Comparison of ENCODE assay signal across 21 cellular contexts in genomic region chr7:84183741-84184140, GRCh38. TPM values are rescaled to one million over a fixed set of nuclear protein-coding genes. Genes with fewer than 3 reads are reported as not detected.
DNase-seq lines count a peak whose midpoint lies in the region; ATAC-seq, FAIRE-seq and TF ChIP-seq lines count a peak whose summit lies in the region.
"Had no signal": no experiment of that assay in that cellular context is flagged by ENCODE, and none has a peak within 500 bp of the region (broad histone marks: within the 10 kb centered on the region; RNA-seq: fewer than 3 reads in every experiment).

No MANE protein-coding gene starts in this region.

- H4K20me1 ChIP-seq in GM23248 (ENCODE audit: insufficient read depth): no peaks in the 10 kb centered on the region

- FAIRE-seq in D721Med (lab: Jason Lieb, UNC): peak; percentile 68
- FAIRE-seq: A204.1, GM12892, GM18507, H1, HepG2 had no signal

- H3K9ac ChIP-seq in GM23248: no peak overlapping the region

- no peak overlapping the region for H3K4me3 Mint-ChIP-seq in stimulated activated naive CD8-positive, alpha-beta T cell treated with anti-CD3 and anti-CD28 coated beads, Interleukin-15, amount 100 ng/mL, for 72 hours
- H3K4me3 Mint-ChIP-seq: CD4-positive, CD25-positive, alpha-beta regulatory T cell; CD8-positive, alpha-beta memory T cell; H9 had no signal

- TF ChIP-seq CTCF in D721Med (IDR thresholded peaks at IDR 0.05; ENCODE audit: insufficient read depth, missing control alignments) (no peak), mucosa of descending colon (IDR thresholded peaks at IDR 0.05) (no peak)

- no peaks in the 10 kb centered on the region for H3K9me3 Mint-ChIP-seq in stimulated activated naive CD8-positive, alpha-beta T cell treated with anti-CD3 and anti-CD28 coated beads, Interleukin-15, amount 100 ng/mL, for 72 hours
- H3K9me3 Mint-ChIP-seq: H9 had no signal

- H3K9me2 ChIP-seq in GM23248 (ENCODE audit: insufficient read depth): no peaks in the 10 kb centered on the region

- no peak overlapping the region for H3K27ac ChIP-seq in GM23248

- no peak for DNase-seq in D721Med (ENCODE audit: insufficient read length, low spot score)
- no peak for DNase-seq in GM23248
- DNase-seq in SK-MEL-5 (ENCODE audit: low read depth, low spot score): peak; percentile 83
- DNase-seq in foreskin melanocyte: peak; percentile 75
- DNase-seq in mucosa of descending colon: no peak
- DNase-seq in stimulated activated naive CD8-positive, alpha-beta T cell treated with anti-CD3 and anti-CD28 coated beads, Interleukin-15, amount 100 ng/mL, for 72 hours: no peak
- DNase-seq: ACHN; BE2C; C1 segment of cervical spinal cord; Caco-2; CD4-positive, CD25-positive, alpha-beta regulatory T cell; CD8-positive, alpha-beta memory T cell; DMS79 treated with DMSO at 0.1 percent for 48 hours; H9; KG1 had no signal

- peak overlapping the region; percentile 4 for H3K4me2 ChIP-seq in GM23248 (ENCODE audit: unreplicated experiment)

- in situ Hi-C loops in GM23248 (cut with MboI) (no loop called here), SK-MEL-5 (cut with HindIII; ENCODE audit: low pct_unique_long_range_greater_than_20kb, low sequenced_read_pairs) (no loop called here)

- H3K27ac Mint-ChIP-seq in stimulated activated naive CD8-positive, alpha-beta T cell treated with anti-CD3 and anti-CD28 coated beads, Interleukin-15, amount 100 ng/mL, for 72 hours: no peak overlapping the region
- H3K27ac Mint-ChIP-seq: CD4-positive, CD25-positive, alpha-beta regulatory T cell; CD8-positive, alpha-beta memory T cell had no signal

- peaks cover 25% of the 10 kb centered on the region for H3F3A ChIP-seq in GM23248 (ENCODE audit: insufficient read depth)

- H3K27me3 Mint-ChIP-seq in stimulated activated naive CD8-positive, alpha-beta T cell treated with anti-CD3 and anti-CD28 coated beads, Interleukin-15, amount 100 ng/mL, for 72 hours: no peaks in the 10 kb centered on the region
- H3K27me3 Mint-ChIP-seq: CD4-positive, CD25-positive, alpha-beta regulatory T cell; CD8-positive, alpha-beta memory T cell had no signal

- peaks cover 56% of the 10 kb centered on the region for H3K79me2 ChIP-seq in GM23248 (ENCODE audit: insufficient read depth)

- intact Hi-C loops in mucosa of descending colon (cut with DNase I, micrococcal nuclease): no loop called here

- peaks cover 18% of the 10 kb centered on the region for H3K4me1 Mint-ChIP-seq in stimulated activated naive CD8-positive, alpha-beta T cell treated with anti-CD3 and anti-CD28 coated beads, Interleukin-15, amount 100 ng/mL, for 72 hours
- H3K4me1 Mint-ChIP-seq: CD8-positive, alpha-beta memory T cell had no signal

- peak overlapping the region; percentile 51 for H2AFZ ChIP-seq in GM23248

- ATAC-seq in HG03175 (IDR thresholded peaks at IDR 0.05; ENCODE audit: unreplicated experiment) (no peak), mucosa of descending colon (no peak)
- no peak for ATAC-seq in stimulated activated naive CD8-positive, alpha-beta T cell treated with anti-CD3 and anti-CD28 coated beads, Interleukin-15, amount 100 ng/mL, for 72 hours
- ATAC-seq: HepG2 had no signal

- H3K36me3 ChIP-seq in GM23248 (ENCODE audit: low read depth): no peaks in the 10 kb centered on the region
- no peaks in the 10 kb centered on the region for H3K36me3 ChIP-seq in mucosa of descending colon (ENCODE audit: low read depth)
- H3K36me3 ChIP-seq: BE2C had no signal

- H3K9me3 ChIP-seq in GM23248 (ENCODE audit: low read depth): no peaks in the 10 kb centered on the region
- H3K9me3 ChIP-seq in mucosa of descending colon: no peaks in the 10 kb centered on the region
- H3K9me3 ChIP-seq: BE2C, Caco-2 had no signal

- H3K27me3 ChIP-seq in GM23248 (replicated peaks; ENCODE audit: insufficient read depth): no peaks in the 10 kb centered on the region
- H3K27me3 ChIP-seq: BE2C had no signal

- WGBS in GM23248 (ENCODE audit: low coverage in 1 of 2, low lambda C conversion rate in 2 of 2, missing lambda C conversion rate in 2 of 2), 2 experiments: 97 to 100% methylated on average over 1 of the region's 1 CpG

- H3K4me3 ChIP-seq in GM23248 (no peak overlapping the region), mucosa of descending colon (no peak overlapping the region)

- H3K4me1 ChIP-seq in GM23248 (ENCODE audit: insufficient read depth) (peaks cover 36% of the 10 kb centered on the region), mucosa of descending colon (ENCODE audit: low read depth) (no peaks in the 10 kb centered on the region)
- H3K4me1 ChIP-seq: BE2C had no signal

RNA-seq across cellular contexts. Expression of gene SEMA3A, which starts 10.8 kb away (rescaled TPM):
- 36.5 and 48.4 TPM in 2 replicates for total RNA-seq in GM23248 (2014; rRNA removed; shearing (Covaris generic))
- 24.5 and 25.3 TPM in 2 replicates for polyA plus RNA-seq in GM23248 (2016; fragmentation: Nextera tagmentation; extraction: Ambion mirVana)
- total RNA-seq in SK-MEL-5 (2014; rRNA removed; shearing (Covaris generic)): 10.0 and 13.1 TPM in 2 replicates
- 4.6 and 8.2 TPM in 2 replicates for polyA plus RNA-seq in SK-MEL-5 (2015; cell fraction: cytosol; rRNA removed)
- 6.7 and 7.6 TPM in 2 replicates for polyA plus RNA-seq in SK-MEL-5 (2015; cell fraction: nucleus; rRNA removed)
- 10 to 100 TPM in 1 of 3 donors, 1 to 10 TPM in 2; 4.5 to 76.7 (median 9.7) TPM for total RNA-seq in mucosa of descending colon
- total RNA-seq: CD4-positive, CD25-positive, alpha-beta regulatory T cell; CD8-positive, alpha-beta memory T cell had no signal
- polyA plus RNA-seq: CD4-positive, CD25-positive, alpha-beta regulatory T cell; CD8-positive, alpha-beta memory T cell had no signal

Comparison
In these comparisons a context has a peak if more than half of its experiments do, and no peak if none do; other contexts are left out.
1. DNase-seq: peak in SK-MEL-5 (single experiment) and foreskin melanocyte (single experiment); none in D721Med (single experiment), GM23248 (single experiment), mucosa of descending colon (0 of 3) and stimulated activated naive CD8-positive, alpha-beta T cell treated with anti-CD3 and anti-CD28 coated beads, Interleukin-15, amount 100 ng/mL, for 72 hours (0 of 2).